Comparison of ENCODE assay signal across 26 cellular contexts in the genomic region with DNA sequence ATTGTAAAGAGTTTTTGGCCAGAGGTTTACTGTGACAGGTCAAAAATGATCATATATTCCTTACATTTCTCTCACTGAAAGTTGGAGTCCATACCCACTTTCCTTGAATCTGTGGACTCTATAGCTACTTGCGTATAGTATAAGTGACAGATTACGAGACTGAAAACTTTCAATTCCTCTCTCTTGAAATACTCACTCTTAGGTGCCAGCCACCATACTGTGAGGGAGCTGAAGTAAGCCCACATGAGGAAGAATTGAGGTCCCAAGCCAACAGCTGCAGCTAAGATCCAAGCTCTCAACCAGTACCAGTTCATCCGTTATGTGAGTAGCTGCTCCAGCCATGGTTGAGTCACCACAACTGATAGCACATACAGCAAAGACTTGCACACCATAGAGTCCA.
"Had no signal": no experiment of that assay in that cellular context is flagged by ENCODE, and none has a peak within 500 bp of the region (broad histone marks: within the 10 kb centered on the region; RNA-seq: fewer than 3 reads in every experiment).

No MANE protein-coding gene starts in this region.

- H3K9ac ChIP-seq: SK-N-SH had no signal

- H3K27me3 ChIP-seq: ascending aorta, cardiac muscle cell, Peyer's patch, SJSA1 had no signal

- DNase-seq: activated CD4-positive, alpha-beta T cell treated with anti-CD3 and anti-CD28 coated beads, Interleukin-2, amount 10 ng/mL, durations not matched to agents 24 days and 14 days; activated CD4-positive, alpha-beta T cell treated with anti-CD3 and anti-CD28 coated beads, Interleukin-2, amount 50 U/mL, for 4 hours; activated CD8-positive, alpha-beta T cell treated with anti-CD3 and anti-CD28 coated beads for 36 hours; activated effector memory CD4-positive, alpha-beta T cell treated with anti-CD3 and anti-CD28 coated beads, Interleukin-2, amount 50 U/mL, for 16 hours; activated naive CD4-positive, alpha-beta T cell; activated naive CD4-positive, alpha-beta T cell treated with anti-CD3 and anti-CD28 coated beads, Interleukin-2, amount 50 U/mL, for 16 hours; activated naive CD8-positive, alpha-beta T cell treated with anti-CD3 and anti-CD28 coated beads for 36 hours; activated T-cell treated with anti-CD3 and anti-CD28 coated beads, Interleukin-2, amount 50 U/mL, for 1 hour; activated T-cell treated with anti-CD3 and anti-CD28 coated beads, Interleukin-2, amount 50 U/mL, for 72 hours; amniotic stem cell; NCI-H146; NCI-H187; NCI-H2107; NCI-H2171; NCI-H2227 treated with DMSO at 0.1 percent for 48 hours; NCI-H524; NCI-H69; NCI-H82; Peyer's patch; RPMI8226; SHP77 treated with DMSO at 0.1 percent for 48 hours; SK-N-SH had no signal

- H3K36me3 ChIP-seq: ascending aorta, cardiac muscle cell, Peyer's patch, SJSA1 had no signal

- H3K4me1 ChIP-seq: ascending aorta, Peyer's patch, SJSA1 had no signal

- H3K9me3 ChIP-seq: ascending aorta, Peyer's patch, SJSA1, SK-N-SH had no signal

- H3K4me3 ChIP-seq: ascending aorta, cardiac muscle cell, Peyer's patch, SJSA1 had no signal

- H3K27ac ChIP-seq: ascending aorta, cardiac muscle cell, Peyer's patch, SJSA1 had no signal

- H3K4me2 ChIP-seq: SK-N-SH had no signal

- ATAC-seq: activated CD8-positive, alpha-beta T cell treated with anti-CD3 and anti-CD28 coated beads for 36 hours; activated T-cell treated with anti-CD3 and anti-CD28 coated beads, Interleukin-2, amount 50 U/mL, for 72 hours; activated T-helper 17 cell treated with anti-CD3 and anti-CD28 coated beads, Interleukin-2, amount 50 U/mL, for 72 hours had no signal
